Comparison of ENCODE assay signal across 1 cellular context in the genomic region with DNA sequence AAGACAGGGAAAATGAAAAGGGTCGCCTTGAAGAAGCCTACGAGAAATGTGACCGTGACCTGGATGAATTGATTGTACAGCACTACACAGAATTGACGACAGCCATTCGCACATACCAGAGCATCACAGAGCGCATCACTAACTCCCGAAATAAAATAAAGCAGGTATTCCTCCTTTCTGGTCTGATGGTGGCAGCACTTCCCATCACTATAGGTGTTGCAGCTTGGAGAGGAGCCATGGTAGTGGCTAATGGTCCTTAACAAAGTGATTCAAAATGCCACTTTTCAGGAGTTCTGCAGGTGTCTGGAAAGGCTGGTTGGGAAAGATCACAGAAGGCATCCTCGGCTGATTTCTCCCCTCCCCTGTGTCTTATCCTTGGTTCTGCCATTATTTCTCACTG.
TF ChIP-seq lines count a peak whose summit lies in the region.

No MANE protein-coding gene starts in this region.

TF ChIP-seq in GM23338, 12 proteins besides CTCF, POLR2A, EP300 and RAD21:
- TF ChIP-seq, protein P1, sequence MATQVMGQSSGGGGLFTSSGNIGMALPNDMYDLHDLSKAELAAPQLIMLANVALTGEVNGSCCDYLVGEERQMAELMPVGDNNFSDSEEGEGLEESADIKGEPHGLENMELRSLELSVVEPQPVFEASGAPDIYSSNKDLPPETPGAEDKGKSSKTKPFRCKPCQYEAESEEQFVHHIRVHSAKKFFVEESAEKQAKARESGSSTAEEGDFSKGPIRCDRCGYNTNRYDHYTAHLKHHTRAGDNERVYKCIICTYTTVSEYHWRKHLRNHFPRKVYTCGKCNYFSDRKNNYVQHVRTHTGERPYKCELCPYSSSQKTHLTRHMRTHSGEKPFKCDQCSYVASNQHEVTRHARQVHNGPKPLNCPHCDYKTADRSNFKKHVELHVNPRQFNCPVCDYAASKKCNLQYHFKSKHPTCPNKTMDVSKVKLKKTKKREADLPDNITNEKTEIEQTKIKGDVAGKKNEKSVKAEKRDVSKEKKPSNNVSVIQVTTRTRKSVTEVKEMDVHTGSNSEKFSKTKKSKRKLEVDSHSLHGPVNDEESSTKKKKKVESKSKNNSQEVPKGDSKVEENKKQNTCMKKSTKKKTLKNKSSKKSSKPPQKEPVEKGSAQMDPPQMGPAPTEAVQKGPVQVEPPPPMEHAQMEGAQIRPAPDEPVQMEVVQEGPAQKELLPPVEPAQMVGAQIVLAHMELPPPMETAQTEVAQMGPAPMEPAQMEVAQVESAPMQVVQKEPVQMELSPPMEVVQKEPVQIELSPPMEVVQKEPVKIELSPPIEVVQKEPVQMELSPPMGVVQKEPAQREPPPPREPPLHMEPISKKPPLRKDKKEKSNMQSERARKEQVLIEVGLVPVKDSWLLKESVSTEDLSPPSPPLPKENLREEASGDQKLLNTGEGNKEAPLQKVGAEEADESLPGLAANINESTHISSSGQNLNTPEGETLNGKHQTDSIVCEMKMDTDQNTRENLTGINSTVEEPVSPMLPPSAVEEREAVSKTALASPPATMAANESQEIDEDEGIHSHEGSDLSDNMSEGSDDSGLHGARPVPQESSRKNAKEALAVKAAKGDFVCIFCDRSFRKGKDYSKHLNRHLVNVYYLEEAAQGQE (IDR thresholded peaks at IDR 0.05; ENCODE audit: unreplicated experiment), result no peak
- no peak for TF ChIP-seq EZH2 (IDR thresholded peaks at IDR 0.05; ENCODE audit: low read depth, unreplicated experiment)
